16 cellular contexts compared by ENCODE assay signal in genomic region chr12:103100226-103100866, GRCh38.
DNase-seq lines count a peak whose midpoint lies in the region; ATAC-seq, FAIRE-seq and TF ChIP-seq lines count a peak whose summit lies in the region.
"Had no signal": no experiment of that assay in that cellular context is flagged by ENCODE, and none has a peak within 500 bp of the region (broad histone marks: within the 10 kb centered on the region; RNA-seq: fewer than 3 reads in every experiment).

No MANE protein-coding gene starts in this region.

- H4K20me1 ChIP-seq in HepG2 (ENCODE audit: insufficient read depth, low read length), result no peaks in the 10 kb centered on the region
- H4K20me1 ChIP-seq in GM23338 (replicated peaks; ENCODE audit: insufficient read depth), result no peaks in the 10 kb centered on the region
- H4K20me1 ChIP-seq: BLaER1 treated with 17β-estradiol and CSF1 and Interleukin-3, amounts not matched to agents 10 nM and 100 nM had no signal

- no peak for TF ChIP-seq EP300 in HepG2 (IDR thresholded peaks at IDR 0.05; ENCODE audit: low read depth in 2 of 2, low read length in 2 of 2)
- TF ChIP-seq EP300 in HepG2 (CRISPR knock-in tag; IDR thresholded peaks at IDR 0.05; ENCODE audit: borderline replicate concordance), result no peak

- no peak overlapping the region for H3K27ac Mint-ChIP-seq in GM23338
- H3K27ac Mint-ChIP-seq: CD8-positive, alpha-beta T cell had no signal

- H3K36me3 ChIP-seq in HEK293 (ENCODE audit: control insufficient read depth in 2 of 2, insufficient read depth in 1 of 2, low read length in 2 of 2) (no peaks in the 10 kb centered on the region), WERI-Rb-1 (no peaks in the 10 kb centered on the region), HepG2 (replicated peaks in 1 of 2; ENCODE audit: control insufficient read depth in 1 of 2, insufficient read depth in 2 of 2, low read length in 2 of 2) (no peaks in the 10 kb centered on the region), GM23338 (ENCODE audit: insufficient read depth) (no peaks in the 10 kb centered on the region)
- H3K36me3 ChIP-seq: BLaER1 treated with 17β-estradiol and CSF1 and Interleukin-3, amounts not matched to agents 10 nM and 100 nM had no signal

- ATAC-seq in HepG2, result no peak
- ATAC-seq in GM18858 (IDR thresholded peaks at IDR 0.05; ENCODE audit: unreplicated experiment), result no peak
- ATAC-seq in GM23338, result no peak
- ATAC-seq: CD8-positive, alpha-beta T cell; HCT116 had no signal

- no peaks in the 10 kb centered on the region for H3K9me3 Mint-ChIP-seq in GM23338
- H3K9me3 Mint-ChIP-seq: CD8-positive, alpha-beta T cell had no signal

- intact Hi-C loops in HepG2 (cut with micrococcal nuclease; ENCODE audit: unreplicated experiment), result no loop called here

- H3K9ac ChIP-seq in HepG2 (ENCODE audit: insufficient read depth, low read depth, low read length), result no peak overlapping the region
- H3K9ac ChIP-seq: BLaER1 treated with 17β-estradiol and CSF1 and Interleukin-3, amounts not matched to agents 10 nM and 100 nM had no signal

- peaks cover 1% of the 10 kb centered on the region for H3K27me3 Mint-ChIP-seq in GM23338 (ENCODE audit: insufficient read depth, low read depth, poor library complexity)

- no peaks in the 10 kb centered on the region for H3K4me1 Mint-ChIP-seq in GM23338

- WGBS in HepG2 (ENCODE audit: low lambda C conversion rate), result 12% methylated on average over 13 of the region's 13 CpGs

- POLR2A ChIA-PET in HEK293 (lab: Yijun Ruan, JAX), result no interaction called here
- POLR2A ChIA-PET in HepG2 (lab: Yijun Ruan, JAX), result no interaction called here

- no peaks in the 10 kb centered on the region for H3F3A ChIP-seq in GM23338 (replicated peaks; ENCODE audit: low read depth)

- CTCF ChIA-PET in HEK293 (lab: Yijun Ruan, JAX), result no interaction called here
- CTCF ChIA-PET in HepG2 (lab: Yijun Ruan, JAX; ENCODE audit: low intra/inter-chr PET ratio, low total read pairs), result no interaction called here

- no peaks in the 10 kb centered on the region for H3K27me3 ChIP-seq in WERI-Rb-1 (ENCODE audit: insufficient read depth, low read depth, severe bottlenecking)
- no peaks in the 10 kb centered on the region for H3K27me3 ChIP-seq in HepG2 (ENCODE audit: control insufficient read depth in 1 of 2, insufficient read depth in 2 of 2, low read length in 2 of 2)
- H3K27me3 ChIP-seq in GM23338 (ENCODE audit: insufficient read depth), result no peaks in the 10 kb centered on the region
- H3K27me3 ChIP-seq: BLaER1 treated with 17β-estradiol and CSF1 and Interleukin-3, amounts not matched to agents 10 nM and 100 nM had no signal

- H3K4me3 ChIP-seq in HEK293 (ENCODE audit: low read depth, low read length), result no peak overlapping the region
- no peak overlapping the region for H3K4me3 ChIP-seq in WERI-Rb-1 (ENCODE audit: low read depth, low read length)
- H3K4me3 ChIP-seq in HepG2 (replicated peaks in 1 of 3; ENCODE audit: insufficient read depth in 1 of 3, low read depth in 2 of 3, low read length in 3 of 3), result no peak overlapping the region
- H3K4me3 ChIP-seq in GM23338, result no peak overlapping the region
- H3K4me3 ChIP-seq: BLaER1 treated with 17β-estradiol and CSF1 and Interleukin-3, amounts not matched to agents 10 nM and 100 nM had no signal

- in situ Hi-C loops in HepG2 (cut with HindIII; ENCODE audit: extremely low pct_ligation_motif_present, low pct_unique_long_range_greater_than_20kb), result no loop called here

- no peaks in the 10 kb centered on the region for H3K36me3 Mint-ChIP-seq in GM23338 (ENCODE audit: low read depth)
- H3K36me3 Mint-ChIP-seq: CD8-positive, alpha-beta T cell had no signal

- TF ChIP-seq POLR2A in HepG2 (IDR thresholded peaks at IDR 0.05; ENCODE audit: insufficient read depth in 1 of 2, low read depth in 2 of 2, low read length in 2 of 2), result no peak

- TF ChIP-seq RAD21 in HepG2 (CRISPR knock-in tag; IDR thresholded peaks at IDR 0.05), result no peak

- TF ChIP-seq CTCF in HEK293 (tag by site-specific recombination; IDR thresholded peaks at IDR 0.05) (no peak), WERI-Rb-1 (IDR thresholded peaks at IDR 0.05; ENCODE audit: low read depth, low read length) (no peak), HepG2 (CRISPR knock-in tag; IDR thresholded peaks at IDR 0.05) (no peak), GM23338 (conservative IDR thresholded peaks at IDR 0.05; ENCODE audit: low read depth in 2 of 2) (no peak)

- H3K9me3 ChIP-seq in HEK293 (ENCODE audit: control insufficient read depth, insufficient read depth, low read depth, low read length) (no peaks in the 10 kb centered on the region), WERI-Rb-1 (ENCODE audit: severe bottlenecking) (no peaks in the 10 kb centered on the region), HepG2 (ENCODE audit: low read length) (no peaks in the 10 kb centered on the region)
- H3K9me3 ChIP-seq: BLaER1 treated with 17β-estradiol and CSF1 and Interleukin-3, amounts not matched to agents 10 nM and 100 nM had no signal

- no peaks in the 10 kb centered on the region for H3K79me2 ChIP-seq in HepG2 (ENCODE audit: insufficient read depth, low read length)
- H3K79me2 ChIP-seq in GM23338 (replicated peaks; ENCODE audit: insufficient read depth), result no peaks in the 10 kb centered on the region

- H2AFZ ChIP-seq in HepG2 (ENCODE audit: low read length) (no peak overlapping the region), GM23338 (no peak overlapping the region)

- DNase-seq in WERI-Rb-1, result peak; percentile 53
- no peak for DNase-seq in HepG2 (ENCODE audit: low spot score)
- DNase-seq in glomerular visceral epithelial cell (ENCODE audit: extremely low spot score), result no peak
- DNase-seq in HUDEP-2 (lab: John Stamatoyannopoulos, UW; ENCODE audit: unreplicated experiment in 76 of 76), result no peak
- DNase-seq in GM23338 (ENCODE audit: low spot score), result no peak
- DNase-seq: 8988T; Calu3; CD8-positive, alpha-beta T cell; DMS79 treated with DMSO at 0.1 percent for 48 hours; GF-D8; GOT3; H7 had no signal

- H3K27ac ChIP-seq in HEK293 (ENCODE audit: extremely low read depth, low read depth, low read length) (no peak overlapping the region), WERI-Rb-1 (no peak overlapping the region; the same call in 1 of the 2 replicates), HepG2 (ENCODE audit: extremely low read length, insufficient read depth, low read length) (no peak overlapping the region), GM23338 (ENCODE audit: low read depth) (no peak overlapping the region)
- H3K27ac ChIP-seq: BLaER1 treated with 17β-estradiol and CSF1 and Interleukin-3, amounts not matched to agents 10 nM and 100 nM had no signal

- H3K4me2 ChIP-seq in HepG2 (ENCODE audit: low read depth, low read length) (no peak overlapping the region), GM23338 (no peak overlapping the region)
- H3K4me2 ChIP-seq: BLaER1 treated with 17β-estradiol and CSF1 and Interleukin-3, amounts not matched to agents 10 nM and 100 nM had no signal

- H3K4me3 Mint-ChIP-seq in GM23338, result no peak overlapping the region
- H3K4me3 Mint-ChIP-seq: CD8-positive, alpha-beta T cell had no signal

- H3K4me1 ChIP-seq in HEK293 (ENCODE audit: control insufficient read depth, insufficient read depth, low read length) (no peaks in the 10 kb centered on the region), HepG2 (ENCODE audit: insufficient read depth, low read length) (no peaks in the 10 kb centered on the region), GM23338 (ENCODE audit: insufficient read depth) (no peaks in the 10 kb centered on the region)
- H3K4me1 ChIP-seq: BLaER1 treated with 17β-estradiol and CSF1 and Interleukin-3, amounts not matched to agents 10 nM and 100 nM had no signal

- no peak for FAIRE-seq in HepG2 (lab: Jason Lieb, UNC)

- BruUV-seq in HepG2 (replicated peaks; lab: Mats Ljungman, UMichigan), result no TSS peak

- peaks cover 18% of the 10 kb centered on the region for H3K9me2 ChIP-seq in GM23338 (ENCODE audit: insufficient read depth)

TF ChIP-seq in HEK293, 187 proteins besides CTCF, POLR2A, EP300 and RAD21:
- TF ChIP-seq ELK4 (IDR thresholded peaks at IDR 0.05; ENCODE audit: borderline replicate concordance, low read depth, low read length), result no peak
- peak; percentile 31; the same call in 1 of the 2 replicates for TF ChIP-seq SCRT2 (tag by site-specific recombination; IDR thresholded peaks at IDR 0.05)

TF ChIP-seq in HepG2, 621 proteins besides CTCF, POLR2A, EP300 and RAD21:
- TF ChIP-seq, protein P1, sequence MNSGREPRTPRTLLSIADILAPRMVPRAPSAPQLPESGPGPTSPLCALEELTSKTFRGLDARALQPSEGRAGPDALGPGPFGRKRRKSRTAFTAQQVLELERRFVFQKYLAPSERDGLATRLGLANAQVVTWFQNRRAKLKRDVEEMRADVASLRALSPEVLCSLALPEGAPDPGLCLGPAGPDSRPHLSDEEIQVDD (CRISPR knock-in tag; IDR thresholded peaks at IDR 0.05; ENCODE audit: borderline replicate concordance), result no peak
- 0 out of 2 replicates have a peak, but pooled peaks have one; percentile 56 for TF ChIP-seq ZNF124 (CRISPR knock-in tag; IDR thresholded peaks at IDR 0.05)

TF ChIP-seq in GM23338, 12 proteins besides CTCF, POLR2A, EP300 and RAD21:
- TF ChIP-seq EZH2 (IDR thresholded peaks at IDR 0.05; ENCODE audit: low read depth, unreplicated experiment) (no peak), ETS1 (IDR thresholded peaks at IDR 0.05) (no peak), CREB1 (CRISPR knock-in tag; IDR thresholded peaks at IDR 0.05; ENCODE audit: low read depth) (no peak), ZNF114 (CRISPR knock-in tag; IDR thresholded peaks at IDR 0.05) (no peak)
TF ChIP-seq in GM23338: peak in this region for 0.
